1 cellular context compared by ENCODE assay signal in the genomic region with DNA sequence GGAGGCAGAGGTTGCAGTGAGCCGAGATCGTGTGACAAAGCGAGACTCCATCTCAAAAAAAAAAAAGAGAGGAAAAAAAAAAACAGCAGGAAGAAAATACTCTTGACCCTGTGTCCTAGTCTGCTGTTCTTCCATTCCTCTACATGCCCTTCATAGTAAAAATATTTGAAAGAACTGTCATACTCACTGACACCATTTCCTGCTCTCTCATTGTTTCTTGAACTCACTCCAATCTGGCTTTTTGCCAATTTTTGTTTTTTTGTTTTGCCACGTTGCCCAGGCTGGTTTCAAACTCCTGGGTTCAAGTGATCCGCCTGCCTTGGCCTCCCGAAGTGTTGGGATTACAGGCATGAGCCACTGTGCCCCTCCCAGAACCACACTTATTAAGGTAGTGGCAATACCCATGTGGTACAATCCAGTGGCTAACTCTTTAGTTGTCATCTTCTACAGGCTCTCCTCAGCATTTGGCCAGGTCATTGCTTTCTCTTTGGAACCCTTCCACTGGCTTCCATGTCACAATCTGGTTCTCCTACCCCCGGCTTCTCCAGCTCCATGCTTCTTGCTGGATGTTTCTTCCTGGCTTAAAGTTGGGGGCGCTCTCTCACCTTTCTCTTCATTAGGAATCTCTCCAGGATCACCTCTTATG.
TF ChIP-seq lines count a peak whose summit lies in the region.

No MANE protein-coding gene starts in this region.

TF ChIP-seq in HCT116, 20 proteins besides CTCF, POLR2A, EP300 and RAD21 (continued from another document):
- TF ChIP-seq EZH2 (IDR thresholded peaks at IDR 0.05) (no peak), ELF1 (IDR thresholded peaks at IDR 0.05; ENCODE audit: borderline replicate concordance, low read depth) (no peak), TCF7L2 (IDR thresholded peaks at IDR 0.05; ENCODE audit: borderline replicate concordance, extremely low read depth, insufficient read depth, insufficient read length) (no peak), SIN3A (IDR thresholded peaks at IDR 0.05; ENCODE audit: low read depth) (no peak), CBX3 (IDR thresholded peaks at IDR 0.05; ENCODE audit: low read depth) (no peak), ZNF274 (IDR thresholded peaks at IDR 0.05; ENCODE audit: low read depth, low read length) (no peak), SP1 (IDR thresholded peaks at IDR 0.05; ENCODE audit: low read depth) (no peak), JUND (IDR thresholded peaks at IDR 0.05) (no peak), EZH2phosphoT487 (IDR thresholded peaks at IDR 0.05; ENCODE audit: borderline replicate concordance) (no peak)
